In the genomic region with DNA sequence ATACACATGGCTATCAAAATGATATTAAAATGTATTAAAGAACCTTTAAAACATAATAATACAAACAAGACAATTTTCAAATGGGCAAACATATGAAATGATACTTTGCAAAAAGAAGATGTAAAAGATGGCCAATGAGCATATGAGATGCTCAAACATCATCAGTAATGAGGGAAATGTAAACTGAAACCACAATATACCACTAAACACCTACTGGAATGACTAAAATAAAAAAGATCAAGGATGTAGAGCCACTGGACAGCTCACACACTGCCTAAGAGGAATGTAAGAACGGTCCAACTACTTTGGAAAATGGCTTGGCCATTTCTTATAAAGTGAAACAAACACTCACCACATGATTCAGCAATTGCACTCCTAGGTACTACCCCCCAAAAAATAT, we compare ENCODE assay signal across 26 cellular contexts.
A peak's percentile ranks its signal among the peaks of the same experiment; 100 is the strongest.
DNase-seq lines count a peak whose midpoint lies in the region; ATAC-seq, FAIRE-seq and TF ChIP-seq lines count a peak whose summit lies in the region.
"Had no signal": no experiment of that assay in that cellular context is flagged by ENCODE, and none has a peak within 500 bp of the region (broad histone marks: within the 10 kb centered on the region; RNA-seq: fewer than 3 reads in every experiment).

No MANE protein-coding gene starts in this region.

- H3K27ac ChIP-seq in K562 (ENCODE audit: extremely low read depth, low read depth, low read length) (no peak overlapping the region), testis (no peak overlapping the region)
- H3K27ac ChIP-seq: BLaER1 treated with 17β-estradiol and CSF1 and Interleukin-3, amounts not matched to agents 10 nM and 100 nM; esophagus squamous epithelium; lower lobe of right lung; spleen; thyroid gland had no signal

- H3K4me2 ChIP-seq in K562 (ENCODE audit: insufficient read depth, low read length): no peak overlapping the region
- H3K4me2 ChIP-seq: BLaER1 treated with 17β-estradiol and CSF1 and Interleukin-3, amounts not matched to agents 10 nM and 100 nM had no signal

- FAIRE-seq in K562 (lab: Jason Lieb, UNC): peak; percentile 60
- FAIRE-seq: kidney had no signal

- BruUV-seq in K562 (replicated peaks; lab: Mats Ljungman, UMichigan): no TSS peak

- H3K4me3 ChIP-seq in AG10803 (ENCODE audit: low read length) (no peak overlapping the region), K562 (no peak overlapping the region), testis (no peak overlapping the region)
- H3K4me3 ChIP-seq: BLaER1 treated with 17β-estradiol and CSF1 and Interleukin-3, amounts not matched to agents 10 nM and 100 nM; esophagus squamous epithelium; lower lobe of right lung; spleen; thyroid gland had no signal

- DNase-seq in AG10803 (ENCODE audit: low read depth) (peak; percentile 25), K562 (ENCODE audit: extremely low read depth in 1 of 4, low spot score in 3 of 4) (no peak), HuH-7 (ENCODE audit: low spot score) (no peak), testis (no peak), NCI-H774 (lab: John Stamatoyannopoulos, UW) (no peak)
- no peak for DNase-seq in stimulated activated CD4-positive, alpha-beta T cell treated with anti-CD3 and anti-CD28 coated beads, Interleukin-4, amount 100 ng/mL, for 4 hours
- DNase-seq: activated CD4-positive, alpha-beta T cell treated with anti-CD3 and anti-CD28 coated beads, Interleukin-2, amount 50 U/mL, for 48 hours; aorta; caudate nucleus; DMS79 treated with DMSO at 0.1 percent for 48 hours; esophagus squamous epithelium; kidney; lower lobe of right lung; NCI-H1105; NCI-H2029; NCI-H345; Right ventricle myocardium superior; spleen; stimulated activated CD4-positive, alpha-beta T cell treated with anti-CD3 and anti-CD28 coated beads, Interleukin-2, amount 100 ng/mL, for 48 hours; stimulated activated naive CD4-positive, alpha-beta T cell; thyroid gland had no signal

- H2AFZ ChIP-seq in K562 (ENCODE audit: low read depth, low read length): no peak overlapping the region

- intact Hi-C loops in K562 (cut with micrococcal nuclease): no loop called here
- intact Hi-C loops in testis (cut with DNase I; ENCODE audit: low total_unique reads): no loop called here

- TF ChIP-seq POLR2A in K562 (conservative IDR thresholded peaks at IDR 0.05): no peak
- no peak for TF ChIP-seq POLR2A in testis (IDR thresholded peaks at IDR 0.05)

- no peaks in the 10 kb centered on the region for H3K9me1 ChIP-seq in K562 (ENCODE audit: control insufficient read depth, insufficient read depth, low read length)

- no peak overlapping the region for H3K9ac ChIP-seq in K562 (ENCODE audit: insufficient read depth in 1 of 2, low read depth in 2 of 2, low read length in 2 of 2)
- H3K9ac ChIP-seq: BLaER1 treated with 17β-estradiol and CSF1 and Interleukin-3, amounts not matched to agents 10 nM and 100 nM had no signal

- 56% methylated on average over 1 of the region's 1 CpG for WGBS in K562 (ENCODE audit: insufficient coverage, low coverage, missing lambda C conversion rate)
- WGBS in testis, 2 donors: 97 to 100% methylated on average over 1 of the region's 1 CpG

- H3K9me3 ChIP-seq in K562 (replicated peaks; ENCODE audit: control insufficient read depth, insufficient read depth, low read depth, low read length): no peaks in the 10 kb centered on the region
- no peaks in the 10 kb centered on the region for H3K9me3 ChIP-seq in testis
- H3K9me3 ChIP-seq: BLaER1 treated with 17β-estradiol and CSF1 and Interleukin-3, amounts not matched to agents 10 nM and 100 nM; esophagus squamous epithelium; lower lobe of right lung; spleen; thyroid gland had no signal

- TF ChIP-seq EP300 in K562 (IDR thresholded peaks at IDR 0.05; ENCODE audit: low read length): no peak

- no peaks in the 10 kb centered on the region for H3K27me3 ChIP-seq in K562 (ENCODE audit: control insufficient read depth in 2 of 2, insufficient read depth in 2 of 2, low read length in 2 of 2)
- no peaks in the 10 kb centered on the region for H3K27me3 ChIP-seq in testis
- H3K27me3 ChIP-seq: BLaER1 treated with 17β-estradiol and CSF1 and Interleukin-3, amounts not matched to agents 10 nM and 100 nM; esophagus squamous epithelium; spleen; thyroid gland had no signal

- TF ChIP-seq CTCF in AG10803 (conservative IDR thresholded peaks at IDR 0.05; ENCODE audit: low read length): no peak
- TF ChIP-seq CTCF in K562 (IDR thresholded peaks at IDR 0.05 in 2 of 3, conservative IDR thresholded peaks at IDR 0.05 in 1 of 3; ENCODE audit: insufficient read depth in 2 of 3, low read depth in 1 of 3, low read length in 3 of 3): no peak
- TF ChIP-seq CTCF in testis (IDR thresholded peaks at IDR 0.05): no peak

- CTCF ChIA-PET in K562 (lab: Yijun Ruan, JAX; ENCODE audit: low intra/inter-chr PET ratio): no interaction called here

- no peaks in the 10 kb centered on the region; a peak in 1 of 5 replicates for H3K4me1 ChIP-seq in K562 (replicated peaks in 1 of 2; ENCODE audit: control insufficient read depth in 2 of 2, insufficient read depth in 2 of 2, low read length in 2 of 2)
- H3K4me1 ChIP-seq in testis: no peaks in the 10 kb centered on the region
- H3K4me1 ChIP-seq: thyroid gland had no signal

- ATAC-seq in GM18520 (IDR thresholded peaks at IDR 0.05; ENCODE audit: unreplicated experiment) (peak; percentile 48), HG03039 (IDR thresholded peaks at IDR 0.05; ENCODE audit: unreplicated experiment) (peak; percentile 53), K562 (no peak)
- ATAC-seq: HCT116, lower lobe of right lung, WTC11 had no signal

- peaks cover 11% of the 10 kb centered on the region; the same call in 1 of the 3 replicates for H3K36me3 ChIP-seq in K562 (ENCODE audit: control insufficient read depth, insufficient read depth, low read length)
- H3K36me3 ChIP-seq in testis (ENCODE audit: low read depth, missing control alignments): no peaks in the 10 kb centered on the region
- H3K36me3 ChIP-seq: thyroid gland had no signal

- TF ChIP-seq RAD21 in K562 (CRISPR knock-in tag; conservative IDR thresholded peaks at IDR 0.05 in 1 of 2, IDR thresholded peaks at IDR 0.05 in 1 of 2): no peak

- H4K20me1 ChIP-seq in K562 (replicated peaks; ENCODE audit: control insufficient read depth, insufficient read depth, low read length): peaks cover 3% of the 10 kb centered on the region

- in situ Hi-C loops in K562 (cut with MboI): no loop called here

- H3K79me2 ChIP-seq in K562 (ENCODE audit: control insufficient read depth, insufficient read depth, low read length): peaks cover 15% of the 10 kb centered on the region; the same call in 2 of the 3 replicates

- POLR2A ChIA-PET in K562 (lab: Yijun Ruan, JAX): interaction anchor here (1.0 kb wide), 1 partner anchor 414 kb away, joined by 4 read pairs; the partner anchor contains the start of gene PHLDA1

TF ChIP-seq in K562, 482 proteins besides CTCF, POLR2A, EP300 and RAD21:
- no peak for TF ChIP-seq NR4A1 (CRISPR knock-in tag; IDR thresholded peaks at IDR 0.05)
- no peak for TF ChIP-seq NR4A1 (tag; IDR thresholded peaks at IDR 0.05)
- TF ChIP-seq L3MBTL2 (IDR thresholded peaks at IDR 0.05): no peak
- TF ChIP-seq KLF16 (IDR thresholded peaks at IDR 0.05): no peak
- no peak for TF ChIP-seq SRSF1 (IDR thresholded peaks at IDR 0.05; ENCODE audit: low read depth, low read length)
- TF ChIP-seq MCM3 (IDR thresholded peaks at IDR 0.05): no peak
- TF ChIP-seq NCOA4 (IDR thresholded peaks at IDR 0.05; ENCODE audit: partially characterized antibody): no peak
